ENCODE assay signal across 25 cellular contexts in the genomic region with DNA sequence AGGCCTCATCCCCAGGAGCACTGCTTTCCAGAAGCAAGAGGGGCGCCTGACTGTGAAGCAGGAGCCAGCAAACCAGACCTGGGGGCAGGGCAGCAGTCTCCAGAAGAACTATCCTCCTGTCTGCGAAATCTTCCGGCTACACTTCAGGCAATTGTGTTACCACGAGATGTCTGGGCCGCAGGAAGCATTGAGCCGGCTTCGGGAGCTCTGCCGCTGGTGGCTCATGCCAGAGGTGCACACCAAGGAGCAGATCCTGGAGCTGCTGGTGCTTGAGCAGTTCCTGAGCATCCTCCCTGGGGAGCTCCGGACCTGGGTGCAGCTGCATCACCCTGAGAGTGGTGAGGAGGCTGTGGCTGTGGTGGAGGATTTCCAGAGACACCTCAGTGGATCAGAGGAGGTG.
"Had no signal": no experiment of that assay in that cellular context is flagged by ENCODE, and none has a peak within 500 bp of the region (broad histone marks: within the 10 kb centered on the region; RNA-seq: fewer than 3 reads in every experiment).

No MANE protein-coding gene starts in this region.

- H3K27ac Mint-ChIP-seq: effector memory CD8-positive, alpha-beta T cell; immature natural killer cell; stimulated activated naive B cell treated with anti-CD40 and anti-IgM and Interleukin-4, amounts not matched to agents 10 μg/mL and 1 μg/mL and 100 μg/mL, for 72 hours; stimulated activated naive CD8-positive, alpha-beta T cell treated with anti-CD3 and anti-CD28 coated beads, Interleukin-15, Interleukin-2, amounts not matched to agents 100 ng/mL and 50 ng/mL, for 24 hours had no signal

- H3K4me3 ChIP-seq: esophagus squamous epithelium, left ventricle myocardium inferior, lower lobe of right lung, psoas muscle, sigmoid colon, spleen, thoracic aorta, tibial nerve, vagina had no signal

- H3K4me3 Mint-ChIP-seq: effector memory CD8-positive, alpha-beta T cell; stimulated activated naive B cell treated with anti-CD40 and anti-IgM and Interleukin-4, amounts not matched to agents 10 μg/mL and 1 μg/mL and 100 μg/mL, for 72 hours had no signal

- H3K9me3 ChIP-seq: left ventricle myocardium inferior, lower lobe of right lung, psoas muscle, thoracic aorta, vagina had no signal

- DNase-seq: cortex of kidney; effector memory CD8-positive, alpha-beta T cell; erythroblast; esophagus squamous epithelium; foreskin melanocyte; glutamatergic neuron; heart right ventricle; hypothalamus; immature natural killer cell; islet precursor cell; kidney glomerular epithelial cell; left colon; left ventricle myocardium inferior; lower lobe of right lung; naive thymus-derived CD8-positive, alpha-beta T cell; nucleus accumbens; psoas muscle; right cardiac atrium; sigmoid colon; spleen; stimulated activated naive B cell treated with anti-CD40 and anti-IgM and Interleukin-4, amounts not matched to agents 10 μg/mL and 1 μg/mL and 100 μg/mL, for 72 hours had no signal

- ATAC-seq: effector memory CD8-positive, alpha-beta T cell; heart right ventricle; left colon; lower lobe of right lung; naive thymus-derived CD8-positive, alpha-beta T cell; psoas muscle; right cardiac atrium; stimulated activated naive B cell treated with anti-CD40 and anti-IgM and Interleukin-4, amounts not matched to agents 10 μg/mL and 1 μg/mL and 100 μg/mL, for 72 hours had no signal

- H3K27ac ChIP-seq: esophagus squamous epithelium, heart right ventricle, left ventricle myocardium inferior, lower lobe of right lung, psoas muscle, sigmoid colon, spleen, thoracic aorta, tibial nerve, vagina had no signal

- H3K27me3 ChIP-seq: vagina had no signal

- H3K27me3 Mint-ChIP-seq: effector memory CD8-positive, alpha-beta T cell; stimulated activated naive B cell treated with anti-CD40 and anti-IgM and Interleukin-4, amounts not matched to agents 10 μg/mL and 1 μg/mL and 100 μg/mL, for 72 hours; stimulated activated naive CD8-positive, alpha-beta T cell treated with anti-CD3 and anti-CD28 coated beads, Interleukin-15, Interleukin-2, amounts not matched to agents 100 ng/mL and 50 ng/mL, for 24 hours had no signal

- H3K36me3 ChIP-seq: lower lobe of right lung had no signal
